35 cellular contexts compared by ENCODE assay signal in the genomic region with DNA sequence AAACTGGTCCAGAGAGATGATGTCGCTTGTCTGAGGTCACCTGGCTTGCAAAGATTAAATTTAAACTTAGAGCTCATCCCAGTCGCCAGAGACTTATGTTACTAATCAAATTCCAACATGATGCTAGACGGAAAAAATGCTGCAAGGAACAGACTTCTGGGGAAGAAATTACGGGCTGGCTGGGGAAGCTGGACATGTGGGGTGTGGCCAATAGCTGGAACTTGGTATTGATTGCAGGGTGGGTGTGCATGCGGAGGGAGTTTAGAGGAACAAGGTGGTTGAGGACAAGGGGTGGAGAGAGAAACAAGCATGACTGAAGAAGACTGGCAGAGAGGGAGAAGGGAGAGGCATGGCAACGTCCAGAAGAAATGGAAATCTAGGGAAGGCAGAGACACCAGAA. TPM values are rescaled to one million over a fixed set of nuclear protein-coding genes. Genes with fewer than 3 reads are reported as not detected.
"Had no signal": no experiment of that assay in that cellular context is flagged by ENCODE, and none has a peak within 500 bp of the region (broad histone marks: within the 10 kb centered on the region; RNA-seq: fewer than 3 reads in every experiment).

No MANE protein-coding gene starts in this region.

- H3K4me3 Mint-ChIP-seq: activated B cell treated with CpG ODN at 0.5 μM for 24 hours; activated CD4-positive, alpha-beta memory T cell treated with anti-CD3 and anti-CD28 coated beads for 36 hours; activated CD8-positive, alpha-beta memory T cell treated with anti-CD3 and anti-CD28 coated beads, Interleukin-2, amount 10 ng/mL, durations not matched to agents 7 days and 5 days; activated CD8-positive, alpha-beta T cell treated with anti-CD3 and anti-CD28 coated beads, Interleukin-2, amount 10 ng/mL, durations not matched to agents 7 days and 5 days; activated naive CD8-positive, alpha-beta T cell; activated naive CD8-positive, alpha-beta T cell treated with anti-CD3 and anti-CD28 coated beads, Interleukin-2, amount 50 U/mL, for 24 hours; effector memory CD8-positive, alpha-beta T cell; T-helper 17 cell; T-helper 2 cell treated with Interferon-gamma antibody and Interleukin-4, amounts not matched to agents 5 μg/mL and 100 μg/mL, for 36 hours had no signal

- H3K9me3 ChIP-seq: adrenal gland, body of pancreas, gastrocnemius medialis had no signal

- H3K4me1 Mint-ChIP-seq: activated B cell treated with CpG ODN at 0.5 μM for 24 hours; activated CD8-positive, alpha-beta memory T cell treated with anti-CD3 and anti-CD28 coated beads, Interleukin-2, amount 10 ng/mL, durations not matched to agents 7 days and 5 days; activated naive CD8-positive, alpha-beta T cell treated with anti-CD3 and anti-CD28 coated beads, Interleukin-2, amount 50 U/mL, for 24 hours; T-helper 17 cell had no signal

- DNase-seq: activated B cell treated with CpG ODN at 0.5 μM for 24 hours; activated CD4-positive, alpha-beta memory T cell treated with anti-CD3 and anti-CD28 coated beads for 36 hours; activated CD4-positive, alpha-beta T cell treated with anti-CD3 and anti-CD28 coated beads for 48 hours; activated CD8-positive, alpha-beta memory T cell treated with anti-CD3 and anti-CD28 coated beads, Interleukin-2, amount 10 ng/mL, durations not matched to agents 7 days and 5 days; activated CD8-positive, alpha-beta memory T cell treated with anti-CD3 and anti-CD28 coated beads, Interleukin-2, amount 50 U/mL, for 4 hours; activated CD8-positive, alpha-beta T cell treated with anti-CD3 and anti-CD28 coated beads, Interleukin-2, amount 10 ng/mL, durations not matched to agents 7 days and 5 days; activated gamma-delta T cell; activated naive CD4-positive, alpha-beta T cell; activated naive CD4-positive, alpha-beta T cell treated with anti-CD3 and anti-CD28 coated beads, Interleukin-2, amount 50 U/mL, for 16 hours; activated naive CD8-positive, alpha-beta T cell treated with anti-CD3 and anti-CD28 coated beads, Interleukin-2, amount 50 U/mL, for 24 hours; activated T-cell treated with anti-CD3 and anti-CD28 coated beads, Interleukin-2, amount 50 U/mL, for 1 hour; activated T-cell treated with anti-CD3 and anti-CD28 coated beads, Interleukin-2, amount 50 U/mL, for 48 hours; adrenal gland; amygdala; aorta; body of pancreas; caudate nucleus; cortex of kidney; dermis blood vessel endothelial cell; effector CD4-positive, alpha-beta T cell; effector memory CD8-positive, alpha-beta T cell; foreskin keratinocyte; gastrocnemius medialis; head of caudate nucleus; T-helper 1 cell; T-helper 17 cell; T1000 had no signal

- H3K4me3 ChIP-seq: adrenal gland, body of pancreas, gastrocnemius medialis had no signal

- H3K36me3 ChIP-seq: adrenal gland, gastrocnemius medialis, WERI-Rb-1 had no signal

- H3K27ac Mint-ChIP-seq: activated B cell treated with CpG ODN at 0.5 μM for 24 hours; activated CD4-positive, alpha-beta memory T cell treated with anti-CD3 and anti-CD28 coated beads for 36 hours; activated CD8-positive, alpha-beta memory T cell treated with anti-CD3 and anti-CD28 coated beads, Interleukin-2, amount 10 ng/mL, durations not matched to agents 7 days and 5 days; activated CD8-positive, alpha-beta T cell treated with anti-CD3 and anti-CD28 coated beads, Interleukin-2, amount 10 ng/mL, durations not matched to agents 7 days and 5 days; activated naive CD8-positive, alpha-beta T cell; activated naive CD8-positive, alpha-beta T cell treated with anti-CD3 and anti-CD28 coated beads, Interleukin-2, amount 50 U/mL, for 24 hours; effector memory CD8-positive, alpha-beta T cell; T-helper 17 cell; T-helper 2 cell treated with Interferon-gamma antibody and Interleukin-4, amounts not matched to agents 5 μg/mL and 100 μg/mL, for 36 hours had no signal

- H3K27me3 ChIP-seq: body of pancreas had no signal

- H3K36me3 Mint-ChIP-seq: activated CD4-positive, alpha-beta memory T cell treated with anti-CD3 and anti-CD28 coated beads for 36 hours; activated CD8-positive, alpha-beta memory T cell treated with anti-CD3 and anti-CD28 coated beads, Interleukin-2, amount 10 ng/mL, durations not matched to agents 7 days and 5 days; activated naive CD8-positive, alpha-beta T cell had no signal

- H3K4me1 ChIP-seq: adrenal gland, body of pancreas, foreskin keratinocyte, gastrocnemius medialis had no signal

- H3K27ac ChIP-seq: adrenal gland, body of pancreas, epithelial cell of prostate, foreskin keratinocyte, gastrocnemius medialis, WERI-Rb-1 had no signal

- H3K9me3 Mint-ChIP-seq: T-helper 2 cell treated with Interferon-gamma antibody and Interleukin-4, amounts not matched to agents 5 μg/mL and 100 μg/mL, for 36 hours had no signal

- ATAC-seq: activated CD4-positive, CD25-positive, alpha-beta regulatory T cell treated with anti-CD3 and anti-CD28 coated beads, Interleukin-2, amount 50 U/mL, for 24 hours; activated CD8-positive, alpha-beta memory T cell treated with anti-CD3 and anti-CD28 coated beads, Interleukin-2, amount 10 ng/mL, durations not matched to agents 7 days and 5 days; activated CD8-positive, alpha-beta T cell treated with anti-CD3 and anti-CD28 coated beads, Interleukin-2, amount 10 ng/mL, durations not matched to agents 7 days and 5 days; activated naive CD8-positive, alpha-beta T cell treated with anti-CD3 and anti-CD28 coated beads, Interleukin-2, amount 50 U/mL, for 24 hours; body of pancreas; effector memory CD8-positive, alpha-beta T cell; foreskin keratinocyte; gastrocnemius medialis; T-helper 17 cell had no signal

RNA-seq across cellular contexts. Expression of a gene that starts 37.7 kb away (rescaled TPM):
- total RNA-seq: activated CD4-positive, alpha-beta memory T cell treated with anti-CD3 and anti-CD28 coated beads for 36 hours; activated CD8-positive, alpha-beta memory T cell treated with anti-CD3 and anti-CD28 coated beads for 36 hours; activated CD8-positive, alpha-beta memory T cell treated with anti-CD3 and anti-CD28 coated beads, Interleukin-2, amount 10 ng/mL, durations not matched to agents 7 days and 5 days; activated CD8-positive, alpha-beta T cell treated with anti-CD3 and anti-CD28 coated beads, Interleukin-2, amount 10 ng/mL, durations not matched to agents 7 days and 5 days; dermis blood vessel endothelial cell; endothelial cell of umbilical vein; foreskin keratinocyte; glomerular endothelial cell had no signal
- polyA plus RNA-seq: endothelial cell of umbilical vein, foreskin keratinocyte had no signal
